ENCODE assay signal across 1 cellular context in genomic region chrX:23504540-23504884, GRCh38.
TF ChIP-seq lines count a peak whose summit lies in the region.

No MANE protein-coding gene starts in this region.

TF ChIP-seq in A549, 52 proteins besides CTCF, POLR2A, EP300 and RAD21 (continued from another document):
- no peak for TF ChIP-seq BCL3 (IDR thresholded peaks at IDR 0.05)
- TF ChIP-seq NFE2L2 (conservative IDR thresholded peaks at IDR 0.05; ENCODE audit: low read length), result no peak
- no peak for TF ChIP-seq EHF (CRISPR knock-in tag; IDR thresholded peaks at IDR 0.05)
- TF ChIP-seq KDM1A (IDR thresholded peaks at IDR 0.05; ENCODE audit: low read depth), result no peak
- no peak for TF ChIP-seq TP53 (CRISPR knock-in tag; IDR thresholded peaks at IDR 0.05)
- TF ChIP-seq HDAC2 (IDR thresholded peaks at IDR 0.05), result no peak
